Comparison of ENCODE assay signal across 8 cellular contexts in genomic region chr19:50046649-50047503, GRCh38. TPM values are rescaled to one million over a fixed set of nuclear protein-coding genes. Genes with fewer than 3 reads are reported as not detected.
A peak's percentile ranks its signal among the peaks of the same experiment; 100 is the strongest.
DNase-seq lines count a peak whose midpoint lies in the region; ATAC-seq, FAIRE-seq and TF ChIP-seq lines count a peak whose summit lies in the region.

No MANE protein-coding gene starts in this region.

- FAIRE-seq in urothelium cell line (lab: Jason Lieb, UNC) = no peak

- POLR2A ChIA-PET in activated CD4-positive, alpha-beta memory T cell treated with anti-CD3 and anti-CD28 coated beads, Interleukin-2, amount 10 ng/mL, durations not matched to agents 7 days and 5 days (lab: Charles Lee) = no interaction called here

- CTCF ChIA-PET in activated CD4-positive, alpha-beta memory T cell treated with anti-CD3 and anti-CD28 coated beads, Interleukin-2, amount 10 ng/mL, durations not matched to agents 7 days and 5 days (lab: Charles Lee) = interaction anchor here (1.3 kb wide), 1 partner anchor 9 kb away, joined by 3 read pairs; no protein-coding TSS in a partner anchor

- H3K27ac ChIP-seq in C4-2B (no peak overlapping the region), esophagus muscularis mucosa (replicated peaks in 1 of 4) (no peak overlapping the region), parathyroid adenoma (no peak overlapping the region)

- H2AFZ ChIP-seq in parathyroid adenoma = no peak overlapping the region

- peaks cover 63% of the 10 kb centered on the region for H3K36me3 Mint-ChIP-seq in activated CD4-positive, alpha-beta memory T cell treated with anti-CD3 and anti-CD28 coated beads, Interleukin-2, amount 10 ng/mL, durations not matched to agents 7 days and 5 days (ENCODE audit: low read depth)

- peak; percentile 74 for TF ChIP-seq RAD21 in Ishikawa (IDR thresholded peaks at IDR 0.05; ENCODE audit: low read depth)

- ATAC-seq in HG02938 (IDR thresholded peaks at IDR 0.05; ENCODE audit: unreplicated experiment) = no peak

- H3K4me3 Mint-ChIP-seq in activated CD4-positive, alpha-beta memory T cell treated with anti-CD3 and anti-CD28 coated beads, Interleukin-2, amount 10 ng/mL, durations not matched to agents 7 days and 5 days = no peak overlapping the region

- 55% methylated on average over 14 of the region's 14 CpGs for WGBS in esophagus muscularis mucosa

- intact Hi-C loops in esophagus muscularis mucosa (cut with DNase I) = no loop called here

- no peak overlapping the region for H3K27ac Mint-ChIP-seq in activated CD4-positive, alpha-beta memory T cell treated with anti-CD3 and anti-CD28 coated beads, Interleukin-2, amount 10 ng/mL, durations not matched to agents 7 days and 5 days

- TF ChIP-seq POLR2A in esophagus muscularis mucosa (IDR thresholded peaks at IDR 0.05; ENCODE audit: low read depth) = no peak

- H3K4me3 ChIP-seq in esophagus muscularis mucosa (no peak overlapping the region), parathyroid adenoma (ENCODE audit: low read depth, low read length) (no peak overlapping the region)

- H3K9me3 Mint-ChIP-seq in activated CD4-positive, alpha-beta memory T cell treated with anti-CD3 and anti-CD28 coated beads, Interleukin-2, amount 10 ng/mL, durations not matched to agents 7 days and 5 days = peaks cover 59% of the 10 kb centered on the region

- peak; percentile 30 for DNase-seq in activated CD4-positive, alpha-beta memory T cell treated with anti-CD3 and anti-CD28 coated beads, Interleukin-2, amount 10 ng/mL, durations not matched to agents 7 days and 5 days
- DNase-seq in esophagus muscularis mucosa (ENCODE audit: extremely low spot score) (no peak), urothelium cell line (ENCODE audit: low spot score) (peak; percentile 62), KG1 (lab: John Stamatoyannopoulos, UW) (no peak)

- peak; percentile 60 for TF ChIP-seq CTCF in C4-2B (conservative IDR thresholded peaks at IDR 0.05)
- peak; percentile 83 to 85 (median 83) for TF ChIP-seq CTCF in esophagus muscularis mucosa (IDR thresholded peaks at IDR 0.05)
- peak; percentile 73 for TF ChIP-seq CTCF in parathyroid adenoma (IDR thresholded peaks at IDR 0.05)

- no peak overlapping the region for H3K4me2 ChIP-seq in parathyroid adenoma (ENCODE audit: low read length)

- peaks cover 12% of the 10 kb centered on the region for H3K4me1 Mint-ChIP-seq in activated CD4-positive, alpha-beta memory T cell treated with anti-CD3 and anti-CD28 coated beads, Interleukin-2, amount 10 ng/mL, durations not matched to agents 7 days and 5 days

- H3K27me3 Mint-ChIP-seq in activated CD4-positive, alpha-beta memory T cell treated with anti-CD3 and anti-CD28 coated beads, Interleukin-2, amount 10 ng/mL, durations not matched to agents 7 days and 5 days = peaks cover 3% of the 10 kb centered on the region

- H3K27me3 ChIP-seq in esophagus muscularis mucosa = no peaks in the 10 kb centered on the region
- no peaks in the 10 kb centered on the region for H3K27me3 ChIP-seq in parathyroid adenoma (ENCODE audit: control insufficient read depth, insufficient read depth, low read length)

- TF ChIP-seq EP300 in Ishikawa (IDR thresholded peaks at IDR 0.05; ENCODE audit: borderline replicate concordance) (no peak), esophagus muscularis mucosa (IDR thresholded peaks at IDR 0.05) (no peak)

- H3K36me3 ChIP-seq in esophagus muscularis mucosa (peaks cover 44 to 64% (median 50%) of the 10 kb centered on the region in 4 donors), parathyroid adenoma (ENCODE audit: control insufficient read depth, insufficient read depth, low read length) (no peaks in the 10 kb centered on the region)

- peaks cover 10 to 18% (median 17%) of the 10 kb centered on the region in 4 donors for H3K4me1 ChIP-seq in esophagus muscularis mucosa
- H3K4me1 ChIP-seq in parathyroid adenoma = peaks cover 3% of the 10 kb centered on the region

- H3K79me2 ChIP-seq in parathyroid adenoma = no peaks in the 10 kb centered on the region

- H3K9ac ChIP-seq in parathyroid adenoma = no peak overlapping the region

- H3K9me3 ChIP-seq in esophagus muscularis mucosa = peaks cover 0 to 35% (median 26%) of the 10 kb centered on the region in 4 donors
- H3K9me3 ChIP-seq in parathyroid adenoma (ENCODE audit: control insufficient read depth, low read length) = no peaks in the 10 kb centered on the region

TF ChIP-seq in Ishikawa, 13 proteins besides CTCF, POLR2A, EP300 and RAD21:
- TF ChIP-seq YY1 (IDR thresholded peaks at IDR 0.05; ENCODE audit: low read depth) (no peak), EGR1 (IDR thresholded peaks at IDR 0.05) (no peak), TAF1 (IDR thresholded peaks at IDR 0.05; ENCODE audit: low read depth) (no peak), TEAD4 (IDR thresholded peaks at IDR 0.05) (no peak), CREB1 (IDR thresholded peaks at IDR 0.05; ENCODE audit: low read depth) (no peak), MAX (IDR thresholded peaks at IDR 0.05) (no peak), CEBPB (IDR thresholded peaks at IDR 0.05) (no peak), TCF12 (IDR thresholded peaks at IDR 0.05; ENCODE audit: low read depth) (no peak), NFIC (IDR thresholded peaks at IDR 0.05) (no peak), USF1 (IDR thresholded peaks at IDR 0.05) (no peak), ZBTB7A (IDR thresholded peaks at IDR 0.05; ENCODE audit: low read depth) (no peak), FOXM1 (IDR thresholded peaks at IDR 0.05; ENCODE audit: borderline replicate concordance, low read depth) (no peak)
- TF ChIP-seq, protein P1, sequence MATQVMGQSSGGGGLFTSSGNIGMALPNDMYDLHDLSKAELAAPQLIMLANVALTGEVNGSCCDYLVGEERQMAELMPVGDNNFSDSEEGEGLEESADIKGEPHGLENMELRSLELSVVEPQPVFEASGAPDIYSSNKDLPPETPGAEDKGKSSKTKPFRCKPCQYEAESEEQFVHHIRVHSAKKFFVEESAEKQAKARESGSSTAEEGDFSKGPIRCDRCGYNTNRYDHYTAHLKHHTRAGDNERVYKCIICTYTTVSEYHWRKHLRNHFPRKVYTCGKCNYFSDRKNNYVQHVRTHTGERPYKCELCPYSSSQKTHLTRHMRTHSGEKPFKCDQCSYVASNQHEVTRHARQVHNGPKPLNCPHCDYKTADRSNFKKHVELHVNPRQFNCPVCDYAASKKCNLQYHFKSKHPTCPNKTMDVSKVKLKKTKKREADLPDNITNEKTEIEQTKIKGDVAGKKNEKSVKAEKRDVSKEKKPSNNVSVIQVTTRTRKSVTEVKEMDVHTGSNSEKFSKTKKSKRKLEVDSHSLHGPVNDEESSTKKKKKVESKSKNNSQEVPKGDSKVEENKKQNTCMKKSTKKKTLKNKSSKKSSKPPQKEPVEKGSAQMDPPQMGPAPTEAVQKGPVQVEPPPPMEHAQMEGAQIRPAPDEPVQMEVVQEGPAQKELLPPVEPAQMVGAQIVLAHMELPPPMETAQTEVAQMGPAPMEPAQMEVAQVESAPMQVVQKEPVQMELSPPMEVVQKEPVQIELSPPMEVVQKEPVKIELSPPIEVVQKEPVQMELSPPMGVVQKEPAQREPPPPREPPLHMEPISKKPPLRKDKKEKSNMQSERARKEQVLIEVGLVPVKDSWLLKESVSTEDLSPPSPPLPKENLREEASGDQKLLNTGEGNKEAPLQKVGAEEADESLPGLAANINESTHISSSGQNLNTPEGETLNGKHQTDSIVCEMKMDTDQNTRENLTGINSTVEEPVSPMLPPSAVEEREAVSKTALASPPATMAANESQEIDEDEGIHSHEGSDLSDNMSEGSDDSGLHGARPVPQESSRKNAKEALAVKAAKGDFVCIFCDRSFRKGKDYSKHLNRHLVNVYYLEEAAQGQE (IDR thresholded peaks at IDR 0.05; ENCODE audit: low read depth) = no peak

RNA-seq across cellular contexts. Expression of gene ZNF473, which starts 21.1 kb away (rescaled TPM):
- total RNA-seq in activated CD4-positive, alpha-beta memory T cell treated with anti-CD3 and anti-CD28 coated beads, Interleukin-2, amount 10 ng/mL, durations not matched to agents 7 days and 5 days = 1 to 10 TPM; 8.0 to 8.1 TPM
- 1 to 10 TPM; 5.9 to 8.4 (median 7.3) TPM for total RNA-seq in esophagus muscularis mucosa

RNA-seq across cellular contexts. Expression of gene VRK3, which starts 21.7 kb away (rescaled TPM):
- total RNA-seq in activated CD4-positive, alpha-beta memory T cell treated with anti-CD3 and anti-CD28 coated beads, Interleukin-2, amount 10 ng/mL, durations not matched to agents 7 days and 5 days = 10 to 100 TPM; 80.0 to 80.6 TPM
- 10 to 100 TPM; 20.8 to 27.5 (median 25.5) TPM for total RNA-seq in esophagus muscularis mucosa

Comparison
In these comparisons a context has a peak if more than half of its experiments do, and no peak if none do; other contexts are left out.
1. DNase-seq: peak in activated CD4-positive, alpha-beta memory T cell treated with anti-CD3 and anti-CD28 coated beads, Interleukin-2, amount 10 ng/mL, durations not matched to agents 7 days and 5 days (single experiment) and urothelium cell line (single experiment); none in esophagus muscularis mucosa (single experiment) and KG1 (single experiment).
2. Peak in every context shown above with its lines, with median percentiles within 50 percentile points of each other: CTCF ChIP-seq.